In genomic region chr12:58148405-58148804, GRCh38 we compare ENCODE assay signal across 10 cellular contexts.
DNase-seq lines count a peak whose midpoint lies in the region; TF ChIP-seq lines count a peak whose summit lies in the region.
"Had no signal": no experiment of that assay in that cellular context is flagged by ENCODE, and none has a peak within 500 bp of the region (broad histone marks: within the 10 kb centered on the region; RNA-seq: fewer than 3 reads in every experiment).

No MANE protein-coding gene starts in this region.

- H3K9me3 ChIP-seq in endocrine pancreas (ENCODE audit: control insufficient read depth, low read length) (no peaks in the 10 kb centered on the region), colonic mucosa (no peaks in the 10 kb centered on the region), tibial artery (no peaks in the 10 kb centered on the region)

- H3K4me3 ChIP-seq in endocrine pancreas (ENCODE audit: control insufficient read depth, insufficient read depth, low read length), result peak overlapping the region; percentile 41
- H3K4me3 ChIP-seq in colonic mucosa, result no peak overlapping the region
- no peak overlapping the region for H3K4me3 ChIP-seq in coronary artery
- no peak overlapping the region for H3K4me3 ChIP-seq in tibial artery

- H3K27ac ChIP-seq in colonic mucosa (no peak overlapping the region), coronary artery (no peak overlapping the region), tibial artery (no peak overlapping the region)

- H3K27me3 ChIP-seq in endocrine pancreas (ENCODE audit: control insufficient read depth, insufficient read depth, low read length), result no peaks in the 10 kb centered on the region
- H3K27me3 ChIP-seq in colonic mucosa, result no peaks in the 10 kb centered on the region
- H3K27me3 ChIP-seq in tibial artery, result no peaks in the 10 kb centered on the region

- no peak overlapping the region for H3K9ac ChIP-seq in endocrine pancreas (ENCODE audit: control insufficient read depth, insufficient read depth, low read length)
- no peak overlapping the region for H3K9ac ChIP-seq in colonic mucosa (ENCODE audit: low read depth in 2 of 2, low read length in 2 of 2)

- DNase-seq in GM03348 (ENCODE audit: low spot score) (peak; percentile 5), NCI-H446 treated with DMSO at 0.1 percent for 48 hours (lab: John Stamatoyannopoulos, UW) (peak; percentile 98), pons (ENCODE audit: low spot score) (peak; percentile 34), colonic mucosa (no peak), coronary artery (ENCODE audit: low spot score) (no peak), retina (no peak), tibial artery (no peak)
- DNase-seq: activated CD4-positive, alpha-beta T cell treated with anti-CD3 and anti-CD28 coated beads, Interleukin-2, amount 10 ng/mL, durations not matched to agents 7 days and 5 days; stimulated activated naive B cell treated with anti-CD40 and anti-IgM and Interleukin-4, amounts not matched to agents 10 μg/mL and 1 μg/mL and 100 μg/mL, for 72 hours had no signal

- no peak for TF ChIP-seq CTCF in colonic mucosa (IDR thresholded peaks at IDR 0.05)
- TF ChIP-seq CTCF in coronary artery (IDR thresholded peaks at IDR 0.05), result no peak
- TF ChIP-seq CTCF in tibial artery (IDR thresholded peaks at IDR 0.05), result no peak

- peaks cover 13% of the 10 kb centered on the region for H3K4me1 ChIP-seq in endocrine pancreas (ENCODE audit: control insufficient read depth, insufficient read depth, low read length)
- no peaks in the 10 kb centered on the region for H3K4me1 ChIP-seq in colonic mucosa
- H3K4me1 ChIP-seq in tibial artery, result no peaks in the 10 kb centered on the region

- intact Hi-C loops in colonic mucosa (cut with DNase I) (no loop called here), tibial artery (cut with DNase I; ENCODE audit: low total_unique reads) (no loop called here)

- no peaks in the 10 kb centered on the region for H3K36me3 ChIP-seq in endocrine pancreas (ENCODE audit: control insufficient read depth, insufficient read depth, low read length)
- H3K36me3 ChIP-seq in colonic mucosa, result no peaks in the 10 kb centered on the region
- no peaks in the 10 kb centered on the region for H3K36me3 ChIP-seq in tibial artery

Comparison
In these comparisons a context has a peak if more than half of its experiments do, and no peak if none do; other contexts are left out.
1. DNase-seq: peak in GM03348 (single experiment), NCI-H446 treated with DMSO at 0.1 percent for 48 hours (single experiment) and pons (single experiment); none in colonic mucosa (single experiment), coronary artery (single experiment), retina (single experiment) and tibial artery (0 of 2).